8 cellular contexts compared by ENCODE assay signal in the genomic region with DNA sequence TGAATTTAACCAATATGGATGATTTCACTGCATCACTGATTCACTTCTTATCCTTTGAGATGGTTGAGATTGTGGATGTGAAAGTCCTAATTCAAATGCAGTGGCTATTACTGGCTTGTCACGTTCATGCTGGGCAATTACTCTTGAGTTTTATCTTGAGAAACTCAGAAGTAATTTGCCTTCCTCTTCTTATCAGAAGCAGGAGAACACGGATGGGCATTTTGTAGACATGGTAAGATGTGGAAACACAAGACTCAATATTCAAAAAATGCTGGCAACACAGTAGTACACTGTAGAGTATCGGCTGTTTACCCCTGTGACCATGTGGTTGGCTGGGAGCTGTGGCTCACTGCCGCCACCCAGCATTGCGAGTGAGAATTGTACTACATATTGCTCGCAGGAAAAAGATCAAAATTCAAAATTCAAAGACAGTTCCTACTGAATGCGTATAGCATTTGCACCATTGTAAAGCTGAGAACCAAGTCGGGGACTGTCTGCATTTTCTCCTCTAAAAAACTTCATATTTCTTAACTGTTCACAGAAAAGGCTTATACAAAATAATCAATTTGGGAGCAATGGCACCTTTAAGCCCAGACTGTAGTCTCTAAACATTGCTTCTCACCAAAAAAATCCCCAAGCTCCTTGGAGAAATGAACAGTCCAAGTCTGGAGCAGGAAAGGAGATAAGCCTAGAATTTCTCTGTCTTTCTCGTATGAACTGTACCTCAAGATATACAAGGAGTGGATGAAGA.
DNase-seq lines count a peak whose midpoint lies in the region; ATAC-seq, FAIRE-seq and TF ChIP-seq lines count a peak whose summit lies in the region.

No MANE protein-coding gene starts in this region.

- intact Hi-C loops in sciatic nerve (cut with DNase I), result no loop called here

- no peak overlapping the region for H3K27ac ChIP-seq in foreskin keratinocyte

- no peak for TF ChIP-seq POLR2A in GM12891 (IDR thresholded peaks at IDR 0.05; ENCODE audit: low read depth, low read length)

- no peaks in the 10 kb centered on the region for H3K4me1 ChIP-seq in foreskin keratinocyte

- ATAC-seq in HG02642 (IDR thresholded peaks at IDR 0.05; ENCODE audit: poor library complexity, unreplicated experiment) (peak; percentile 98), foreskin keratinocyte (peak; percentile 59), sciatic nerve (peak; percentile 84)

- H3K27me3 ChIP-seq in foreskin keratinocyte, result peaks cover 10% of the 10 kb centered on the region

- DNase-seq in A172 (ENCODE audit: low spot score), result peak; percentile 10
- DNase-seq in GM12891 (ENCODE audit: insufficient read length, low spot score), result peak; percentile 12
- peak; percentile 55 for DNase-seq in NCI-H510A treated with DMSO at 0.1 percent for 48 hours (lab: John Stamatoyannopoulos, UW)
- peak; percentile 38 for DNase-seq in activated T-cell treated with anti-CD3 and anti-CD28 coated beads for 48 hours (ENCODE audit: low read depth)
- peak in 1 of 2 donors; percentile 13 for DNase-seq in foreskin keratinocyte
- DNase-seq in sciatic nerve (ENCODE audit: low spot score), result no peak
- no peak for DNase-seq in NCI-H146 (lab: John Stamatoyannopoulos, UW)

- FAIRE-seq in GM12891 (lab: Jason Lieb, UNC), result peak; percentile 97

- TF ChIP-seq CTCF in foreskin keratinocyte (conservative IDR thresholded peaks at IDR 0.05), result peak; percentile 78

TF ChIP-seq in GM12891, 5 proteins besides CTCF, POLR2A, EP300 and RAD21:
- TF ChIP-seq PAX5 (IDR thresholded peaks at IDR 0.05; ENCODE audit: insufficient read depth, low read length, severe bottlenecking), result no peak
- TF ChIP-seq SPI1 (IDR thresholded peaks at IDR 0.05; ENCODE audit: low read depth, low read length), result peak; percentile 56
TF ChIP-seq in GM12891: peak in this region for 1.

Comparison
In these comparisons a context has a peak if more than half of its experiments do, and no peak if none do; other contexts are left out.
1. DNase-seq: peak in A172 (single experiment), GM12891 (single experiment), NCI-H510A treated with DMSO at 0.1 percent for 48 hours (single experiment) and activated T-cell treated with anti-CD3 and anti-CD28 coated beads for 48 hours (single experiment); none in sciatic nerve (single experiment) and NCI-H146 (single experiment).
2. Peak in every context shown above with its lines, with median percentiles within 50 percentile points of each other: ATAC-seq.